ENCODE assay signal across 9 cellular contexts in the genomic region with DNA sequence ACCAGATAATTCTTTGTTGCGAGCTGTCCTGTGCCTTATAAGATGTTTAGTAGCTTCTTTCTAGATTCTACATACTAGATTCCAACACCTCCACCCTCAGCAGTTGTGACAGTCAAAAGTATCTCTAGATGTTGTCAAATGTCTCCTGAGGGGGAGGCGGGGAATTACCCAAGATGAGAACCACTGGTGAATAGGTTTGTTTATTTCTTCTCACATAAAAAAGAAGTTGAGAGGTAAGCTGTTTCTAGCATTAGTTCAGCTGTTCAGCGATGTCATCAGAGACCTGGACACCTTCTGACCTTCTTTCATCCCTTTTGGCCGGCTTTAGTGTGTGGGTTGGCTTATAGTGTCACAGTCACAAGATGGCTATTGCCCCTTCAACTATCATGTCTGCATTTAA.
"Had no signal": no experiment of that assay in that cellular context is flagged by ENCODE, and none has a peak within 500 bp of the region (broad histone marks: within the 10 kb centered on the region; RNA-seq: fewer than 3 reads in every experiment).

No MANE protein-coding gene starts in this region.

- H3K27ac Mint-ChIP-seq: HFFc6, IgD-negative memory B cell had no signal

- H2AFZ ChIP-seq: GM23248 had no signal

- H3K9me3 ChIP-seq: HAP-1 had no signal

- H3K27ac ChIP-seq: GM23248 had no signal

- H3K4me3 ChIP-seq: GM23248, HAP-1 had no signal

- DNase-seq: GM23248, GOT3, H7, HFFc6, KG1 had no signal

- H3K36me3 ChIP-seq: HAP-1 had no signal

- H3K36me3 Mint-ChIP-seq: IgD-negative memory B cell had no signal

- H3K4me3 Mint-ChIP-seq: HFFc6 had no signal

- ATAC-seq: HCT116 had no signal

- H3K4me1 Mint-ChIP-seq: IgD-negative memory B cell had no signal

- H3K9ac ChIP-seq: GM23248 had no signal

- FAIRE-seq: HTR-8/SVneo had no signal
